1 cellular context compared by ENCODE assay signal in the genomic region with DNA sequence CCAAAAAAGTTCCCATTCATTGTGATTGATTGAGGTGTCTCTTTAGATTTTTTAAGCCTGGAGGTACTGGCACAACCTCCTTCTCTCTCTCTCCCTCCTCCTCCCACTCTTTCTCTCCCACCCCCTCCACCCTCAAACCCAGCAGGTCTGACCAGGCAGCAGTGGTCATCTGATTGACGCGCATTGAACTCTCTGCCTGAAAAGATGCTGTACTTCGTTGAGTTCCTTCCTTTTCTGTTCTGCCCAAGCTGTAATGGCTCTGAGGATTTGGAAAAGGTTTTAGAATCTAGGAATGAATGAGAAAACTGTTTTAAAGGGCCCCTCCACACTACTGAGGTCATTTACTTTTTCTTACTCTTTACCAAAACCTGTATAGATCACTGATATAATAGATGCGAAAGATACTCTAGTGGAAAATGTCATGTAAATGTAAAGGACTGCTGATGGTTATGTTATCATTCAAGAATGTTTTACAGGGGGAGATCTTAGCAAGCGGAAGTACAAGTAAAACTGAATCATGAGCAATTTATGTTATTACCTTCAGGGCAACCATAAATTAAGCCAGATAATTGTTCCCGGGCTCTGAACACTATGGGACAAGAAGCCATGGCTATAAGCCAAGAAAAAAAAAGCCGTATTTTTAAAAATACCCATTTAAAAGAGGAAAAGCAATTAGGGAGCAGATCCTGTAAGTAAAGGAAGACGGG.
TF ChIP-seq lines count a peak whose summit lies in the region.

No MANE protein-coding gene starts in this region.

TF ChIP-seq in HEK293, 187 proteins besides CTCF, POLR2A, EP300 and RAD21 (continued from another document):
- TF ChIP-seq, protein P1, sequence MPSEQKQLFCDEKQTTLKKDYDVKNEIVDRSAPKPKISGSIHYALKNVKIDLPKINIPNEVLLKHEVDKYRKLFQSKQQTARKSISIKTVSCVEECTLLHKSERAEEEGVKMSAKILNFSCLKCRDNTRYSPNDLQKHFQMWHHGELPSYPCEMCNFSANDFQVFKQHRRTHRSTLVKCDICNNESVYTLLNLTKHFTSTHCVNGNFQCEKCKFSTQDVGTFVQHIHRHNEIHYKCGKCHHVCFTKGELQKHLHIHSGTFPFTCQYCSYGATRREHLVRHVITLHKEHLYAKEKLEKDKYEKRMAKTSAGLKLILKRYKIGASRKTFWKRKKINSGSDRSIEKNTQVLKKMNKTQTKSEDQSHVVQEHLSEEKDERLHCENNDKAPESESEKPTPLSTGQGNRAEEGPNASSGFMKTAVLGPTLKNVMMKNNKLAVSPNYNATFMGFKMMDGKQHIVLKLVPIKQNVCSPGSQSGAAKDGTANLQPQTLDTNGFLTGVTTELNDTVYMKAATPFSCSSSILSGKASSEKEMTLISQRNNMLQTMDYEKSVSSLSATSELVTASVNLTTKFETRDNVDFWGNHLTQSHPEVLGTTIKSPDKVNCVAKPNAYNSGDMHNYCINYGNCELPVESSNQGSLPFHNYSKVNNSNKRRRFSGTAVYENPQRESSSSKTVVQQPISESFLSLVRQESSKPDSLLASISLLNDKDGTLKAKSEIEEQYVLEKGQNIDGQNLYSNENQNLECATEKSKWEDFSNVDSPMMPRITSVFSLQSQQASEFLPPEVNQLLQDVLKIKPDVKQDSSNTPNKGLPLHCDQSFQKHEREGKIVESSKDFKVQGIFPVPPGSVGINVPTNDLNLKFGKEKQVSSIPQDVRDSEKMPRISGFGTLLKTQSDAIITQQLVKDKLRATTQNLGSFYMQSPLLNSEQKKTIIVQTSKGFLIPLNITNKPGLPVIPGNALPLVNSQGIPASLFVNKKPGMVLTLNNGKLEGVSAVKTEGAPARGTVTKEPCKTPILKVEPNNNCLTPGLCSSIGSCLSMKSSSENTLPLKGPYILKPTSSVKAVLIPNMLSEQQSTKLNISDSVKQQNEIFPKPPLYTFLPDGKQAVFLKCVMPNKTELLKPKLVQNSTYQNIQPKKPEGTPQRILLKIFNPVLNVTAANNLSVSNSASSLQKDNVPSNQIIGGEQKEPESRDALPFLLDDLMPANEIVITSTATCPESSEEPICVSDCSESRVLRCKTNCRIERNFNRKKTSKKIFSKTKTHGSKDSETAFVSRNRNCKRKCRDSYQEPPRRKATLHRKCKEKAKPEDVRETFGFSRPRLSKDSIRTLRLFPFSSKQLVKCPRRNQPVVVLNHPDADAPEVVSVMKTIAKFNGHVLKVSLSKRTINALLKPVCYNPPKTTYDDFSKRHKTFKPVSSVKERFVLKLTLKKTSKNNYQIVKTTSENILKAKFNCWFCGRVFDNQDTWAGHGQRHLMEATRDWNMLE (tag by site-specific recombination; conservative IDR thresholded peaks at IDR 0.05; ENCODE audit: low read depth), result 0 out of 2 replicates have a peak, but pooled peaks have one; percentile 14
- TF ChIP-seq ZIC2 (tag by site-specific recombination; IDR thresholded peaks at IDR 0.05) (no peak), KLF8 (tag by site-specific recombination; IDR thresholded peaks at IDR 0.05) (0 out of 2 replicates have a peak, but pooled peaks have one; percentile 12), GLIS1 (tag by site-specific recombination; IDR thresholded peaks at IDR 0.05) (peak; percentile 7; the same call in 1 of the 2 replicates), ZNF416 (tag by site-specific recombination; IDR thresholded peaks at IDR 0.05) (no peak), ZNF747 (tag by site-specific recombination; IDR thresholded peaks at IDR 0.05) (no peak), SP7 (tag by site-specific recombination; IDR thresholded peaks at IDR 0.05) (peak; percentile 66)
- TF ChIP-seq, protein P2, sequence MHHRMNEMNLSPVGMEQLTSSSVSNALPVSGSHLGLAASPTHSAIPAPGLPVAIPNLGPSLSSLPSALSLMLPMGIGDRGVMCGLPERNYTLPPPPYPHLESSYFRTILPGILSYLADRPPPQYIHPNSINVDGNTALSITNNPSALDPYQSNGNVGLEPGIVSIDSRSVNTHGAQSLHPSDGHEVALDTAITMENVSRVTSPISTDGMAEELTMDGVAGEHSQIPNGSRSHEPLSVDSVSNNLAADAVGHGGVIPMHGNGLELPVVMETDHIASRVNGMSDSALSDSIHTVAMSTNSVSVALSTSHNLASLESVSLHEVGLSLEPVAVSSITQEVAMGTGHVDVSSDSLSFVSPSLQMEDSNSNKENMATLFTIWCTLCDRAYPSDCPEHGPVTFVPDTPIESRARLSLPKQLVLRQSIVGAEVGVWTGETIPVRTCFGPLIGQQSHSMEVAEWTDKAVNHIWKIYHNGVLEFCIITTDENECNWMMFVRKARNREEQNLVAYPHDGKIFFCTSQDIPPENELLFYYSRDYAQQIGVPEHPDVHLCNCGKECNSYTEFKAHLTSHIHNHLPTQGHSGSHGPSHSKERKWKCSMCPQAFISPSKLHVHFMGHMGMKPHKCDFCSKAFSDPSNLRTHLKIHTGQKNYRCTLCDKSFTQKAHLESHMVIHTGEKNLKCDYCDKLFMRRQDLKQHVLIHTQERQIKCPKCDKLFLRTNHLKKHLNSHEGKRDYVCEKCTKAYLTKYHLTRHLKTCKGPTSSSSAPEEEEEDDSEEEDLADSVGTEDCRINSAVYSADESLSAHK (tag by site-specific recombination; IDR thresholded peaks at IDR 0.05), result peak; percentile 56; the same call in 1 of the 2 replicates
- TF ChIP-seq, protein P3, sequence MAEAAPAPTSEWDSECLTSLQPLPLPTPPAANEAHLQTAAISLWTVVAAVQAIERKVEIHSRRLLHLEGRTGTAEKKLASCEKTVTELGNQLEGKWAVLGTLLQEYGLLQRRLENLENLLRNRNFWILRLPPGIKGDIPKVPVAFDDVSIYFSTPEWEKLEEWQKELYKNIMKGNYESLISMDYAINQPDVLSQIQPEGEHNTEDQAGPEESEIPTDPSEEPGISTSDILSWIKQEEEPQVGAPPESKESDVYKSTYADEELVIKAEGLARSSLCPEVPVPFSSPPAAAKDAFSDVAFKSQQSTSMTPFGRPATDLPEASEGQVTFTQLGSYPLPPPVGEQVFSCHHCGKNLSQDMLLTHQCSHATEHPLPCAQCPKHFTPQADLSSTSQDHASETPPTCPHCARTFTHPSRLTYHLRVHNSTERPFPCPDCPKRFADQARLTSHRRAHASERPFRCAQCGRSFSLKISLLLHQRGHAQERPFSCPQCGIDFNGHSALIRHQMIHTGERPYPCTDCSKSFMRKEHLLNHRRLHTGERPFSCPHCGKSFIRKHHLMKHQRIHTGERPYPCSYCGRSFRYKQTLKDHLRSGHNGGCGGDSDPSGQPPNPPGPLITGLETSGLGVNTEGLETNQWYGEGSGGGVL (tag by site-specific recombination; IDR thresholded peaks at IDR 0.05), result peak; percentile 44; the same call in 1 of the 2 replicates
